In the genomic region with DNA sequence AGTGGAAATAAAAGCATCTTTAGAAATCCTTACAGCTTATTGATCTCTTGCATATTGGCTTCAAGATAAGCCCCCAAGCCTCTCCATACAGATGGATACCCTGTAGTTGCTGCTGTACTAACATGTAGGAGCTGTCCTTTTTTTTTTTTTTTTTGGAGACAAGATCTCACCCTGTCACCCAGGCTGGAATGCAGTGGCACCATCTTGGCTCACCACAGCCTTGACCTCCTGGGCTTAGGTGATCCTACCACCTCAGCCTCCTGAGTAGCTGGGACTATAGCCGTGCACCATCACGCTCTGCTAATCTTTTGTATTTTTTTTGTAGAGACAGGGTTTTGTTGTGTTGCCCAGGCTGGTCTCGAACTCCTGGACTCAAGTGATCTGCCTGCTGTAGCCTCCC, we compare ENCODE assay signal across 23 cellular contexts. TPM values are rescaled to one million over a fixed set of nuclear protein-coding genes. Genes with fewer than 3 reads are reported as not detected.
DNase-seq lines count a peak whose midpoint lies in the region; ATAC-seq and TF ChIP-seq lines count a peak whose summit lies in the region.
"Had no signal": no experiment of that assay in that cellular context is flagged by ENCODE, and none has a peak within 500 bp of the region (broad histone marks: within the 10 kb centered on the region; RNA-seq: fewer than 3 reads in every experiment).

No MANE protein-coding gene starts in this region.

- H3K27ac ChIP-seq in Karpas-422 (ENCODE audit: low read length): peak overlapping the region; percentile 94
- H3K27ac ChIP-seq in neutrophil: peak overlapping the region; percentile 72
- no peak overlapping the region for H3K27ac ChIP-seq in substantia nigra (ENCODE audit: low read depth, low read length, poor library complexity, severe bottlenecking)
- no peak overlapping the region for H3K27ac ChIP-seq in upper lobe of left lung
- H3K27ac ChIP-seq: A549; BLaER1 treated with 17β-estradiol and CSF1 and Interleukin-3, amounts not matched to agents 10 nM and 100 nM; GM23248 had no signal

- peak overlapping the region; percentile 57 for H3K9ac ChIP-seq in Karpas-422 (ENCODE audit: low read length)
- H3K9ac ChIP-seq: BLaER1 treated with 17β-estradiol and CSF1 and Interleukin-3, amounts not matched to agents 10 nM and 100 nM; GM23248 had no signal

- TF ChIP-seq EP300 in upper lobe of left lung (IDR thresholded peaks at IDR 0.05): no peak

- ATAC-seq in T-helper 17 cell (no peak), GM18498 (IDR thresholded peaks at IDR 0.05; ENCODE audit: unreplicated experiment) (no peak), upper lobe of left lung (ENCODE audit: low FRiP score in 2 of 2) (no peak)
- ATAC-seq: A549 had no signal

- TF ChIP-seq POLR2A in upper lobe of left lung (IDR thresholded peaks at IDR 0.05): no peak

- DNase-seq in Karpas-422: no peak
- no peak for DNase-seq in T-helper 17 cell
- no peak for DNase-seq in T-helper 1 cell
- DNase-seq in substantia nigra (lab: John Stamatoyannopoulos, UW): no peak
- no peak for DNase-seq in upper lobe of left lung
- DNase-seq: 8988T; ACHN; AML-193; BE2C; CD4-positive, alpha-beta T cell; CD8-positive, alpha-beta memory T cell; DMS 273 treated with DMSO at 0.1 percent for 48 hours; DMS79; GF-D8; GM23248; H7; HCEC 1CT had no signal

- no peaks in the 10 kb centered on the region for H3K9me3 Mint-ChIP-seq in dendritic cell treated with granulocyte-macrophage colony-stimulating factor and Interleukin-4, amounts not matched to agents 40 ng/mL and 50 ng/mL, for 4 days
- H3K9me3 Mint-ChIP-seq: CD14-positive monocyte; CD4-positive, alpha-beta T cell; CD8-positive, alpha-beta memory T cell had no signal

- H3K27me3 ChIP-seq in Karpas-422 (ENCODE audit: low read length) (no peaks in the 10 kb centered on the region), neutrophil (no peaks in the 10 kb centered on the region), upper lobe of left lung (no peaks in the 10 kb centered on the region)
- H3K27me3 ChIP-seq: BE2C; BLaER1 treated with 17β-estradiol and CSF1 and Interleukin-3, amounts not matched to agents 10 nM and 100 nM had no signal

- H3K4me3 Mint-ChIP-seq in T-helper 17 cell: no peak overlapping the region
- H3K4me3 Mint-ChIP-seq in dendritic cell treated with granulocyte-macrophage colony-stimulating factor and Interleukin-4, amounts not matched to agents 40 ng/mL and 50 ng/mL, for 4 days: no peak overlapping the region
- H3K4me3 Mint-ChIP-seq: CD14-positive monocyte; CD4-positive, alpha-beta T cell had no signal

- peaks cover 81% of the 10 kb centered on the region for H3K79me2 ChIP-seq in Karpas-422 (ENCODE audit: low read length)

- H3K9me3 ChIP-seq in Karpas-422 (ENCODE audit: low read length): no peaks in the 10 kb centered on the region
- H3K9me3 ChIP-seq in T-helper 17 cell (ENCODE audit: control insufficient read depth, low read length, poor library complexity, severe bottlenecking): no peaks in the 10 kb centered on the region
- no peaks in the 10 kb centered on the region for H3K9me3 ChIP-seq in neutrophil
- no peaks in the 10 kb centered on the region for H3K9me3 ChIP-seq in upper lobe of left lung
- H3K9me3 ChIP-seq: A549; BE2C; BLaER1 treated with 17β-estradiol and CSF1 and Interleukin-3, amounts not matched to agents 10 nM and 100 nM had no signal

- no peaks in the 10 kb centered on the region for H4K20me1 ChIP-seq in Karpas-422 (ENCODE audit: insufficient read depth, low read depth, low read length)

- H3K27ac Mint-ChIP-seq in T-helper 17 cell: peak overlapping the region; percentile 42
- H3K27ac Mint-ChIP-seq in dendritic cell treated with granulocyte-macrophage colony-stimulating factor and Interleukin-4, amounts not matched to agents 40 ng/mL and 50 ng/mL, for 4 days: peak overlapping the region; percentile 6
- H3K27ac Mint-ChIP-seq: CD4-positive, alpha-beta T cell had no signal

- intact Hi-C loops in dendritic cell treated with granulocyte-macrophage colony-stimulating factor and Interleukin-4, amounts not matched to agents 40 ng/mL and 50 ng/mL, for 4 days (cut with micrococcal nuclease): no loop called here

- peaks cover 4% of the 10 kb centered on the region for H3K36me3 Mint-ChIP-seq in T-helper 17 cell (ENCODE audit: low read depth)
- H3K36me3 Mint-ChIP-seq in dendritic cell treated with granulocyte-macrophage colony-stimulating factor and Interleukin-4, amounts not matched to agents 40 ng/mL and 50 ng/mL, for 4 days (ENCODE audit: low read depth): peaks cover 10% of the 10 kb centered on the region

- peak overlapping the region; percentile 53; the same call in 1 of the 2 replicates for H3K4me3 ChIP-seq in Karpas-422 (ENCODE audit: low read length)
- no peak overlapping the region for H3K4me3 ChIP-seq in neutrophil (ENCODE audit: low read depth in 1 of 2, low read length in 1 of 2)
- no peak overlapping the region for H3K4me3 ChIP-seq in upper lobe of left lung
- H3K4me3 ChIP-seq: A549; BLaER1 treated with 17β-estradiol and CSF1 and Interleukin-3, amounts not matched to agents 10 nM and 100 nM; GM23248 had no signal

- H3K4me1 ChIP-seq in Karpas-422 (ENCODE audit: low read length) (peaks cover 98% of the 10 kb centered on the region), neutrophil (ENCODE audit: control insufficient read depth in 1 of 2, insufficient read depth in 1 of 2, low read depth in 1 of 2, low read length in 1 of 2) (peaks cover 18 to 19% of the 10 kb centered on the region in 2 experiments), upper lobe of left lung (peaks cover 10 to 58% (median 34%) of the 10 kb centered on the region in 4 donors)
- H3K4me1 ChIP-seq: A549, BE2C had no signal

- no peaks in the 10 kb centered on the region for H3K27me3 Mint-ChIP-seq in T-helper 17 cell
- no peaks in the 10 kb centered on the region for H3K27me3 Mint-ChIP-seq in dendritic cell treated with granulocyte-macrophage colony-stimulating factor and Interleukin-4, amounts not matched to agents 40 ng/mL and 50 ng/mL, for 4 days
- H3K27me3 Mint-ChIP-seq: CD4-positive, alpha-beta T cell had no signal

- H2AFZ ChIP-seq in Karpas-422 (ENCODE audit: low read length): no peak overlapping the region
- H2AFZ ChIP-seq: GM23248 had no signal

- no peaks in the 10 kb centered on the region for H3K9me2 ChIP-seq in Karpas-422 (replicated peaks; ENCODE audit: insufficient read depth, low read length)

- H3K36me3 ChIP-seq in Karpas-422 (ENCODE audit: insufficient read depth, low read length): no peaks in the 10 kb centered on the region
- no peaks in the 10 kb centered on the region for H3K36me3 ChIP-seq in neutrophil
- H3K36me3 ChIP-seq in upper lobe of left lung: no peaks in the 10 kb centered on the region
- H3K36me3 ChIP-seq: BE2C; BLaER1 treated with 17β-estradiol and CSF1 and Interleukin-3, amounts not matched to agents 10 nM and 100 nM had no signal

- peaks cover 44% of the 10 kb centered on the region for H3K4me1 Mint-ChIP-seq in T-helper 17 cell
- peaks cover 62% of the 10 kb centered on the region for H3K4me1 Mint-ChIP-seq in dendritic cell treated with granulocyte-macrophage colony-stimulating factor and Interleukin-4, amounts not matched to agents 40 ng/mL and 50 ng/mL, for 4 days (ENCODE audit: low read depth)

- 100% methylated on average over 3 of the region's 3 CpGs for WGBS in upper lobe of left lung, 2 donors

- TF ChIP-seq CTCF in neutrophil (IDR thresholded peaks at IDR 0.05) (no peak), upper lobe of left lung (IDR thresholded peaks at IDR 0.05) (no peak)

- H3K4me2 ChIP-seq in Karpas-422 (ENCODE audit: low read depth, low read length, poor library complexity, severe bottlenecking): peak overlapping the region; percentile 80
- H3K4me2 ChIP-seq: A549 had no signal

RNA-seq across cellular contexts. Expression of a gene that starts 35.4 kb away (rescaled TPM):
- 41.1 and 43.8 TPM in 2 replicates for total RNA-seq in Karpas-422 (2014; rRNA removed; shearing (Covaris generic); ENCODE audit: low replicate concordance)
- 1 to 10 TPM; 7.7 to 9.3 TPM for total RNA-seq in T-helper 17 cell
- total RNA-seq in upper lobe of left lung: 10 to 100 TPM; 46.9 to 80.1 (median 72.2) TPM

Comparison
In these comparisons a context has a peak if more than half of its experiments do, and no peak if none do; other contexts are left out.
1. H3K27ac ChIP-seq: peak in Karpas-422 (single experiment) and neutrophil (single experiment); none in substantia nigra (single experiment) and upper lobe of left lung (0 of 4).